Comparison of ENCODE assay signal across 23 cellular contexts in the genomic region with DNA sequence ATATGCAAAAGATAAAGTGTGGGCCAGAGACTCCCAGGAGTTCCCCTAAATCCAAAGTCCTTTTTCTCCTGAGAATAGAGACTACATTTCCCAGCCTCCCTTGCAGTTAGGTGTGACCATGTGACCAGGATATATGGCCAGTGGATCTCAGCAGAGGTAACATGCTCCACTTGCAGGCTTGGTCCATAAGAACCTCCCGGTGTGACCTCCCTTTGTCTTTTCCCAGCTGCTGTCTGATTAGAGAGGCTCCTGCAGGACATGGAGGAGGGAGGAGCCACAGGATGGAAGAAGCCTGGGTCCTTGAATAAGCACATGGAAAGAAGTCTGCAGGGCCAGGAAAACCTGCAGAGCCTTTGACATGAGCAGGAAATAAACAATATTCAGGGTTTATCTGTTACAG.
A peak's percentile ranks its signal among the peaks of the same experiment; 100 is the strongest.
DNase-seq lines count a peak whose midpoint lies in the region; ATAC-seq, FAIRE-seq and TF ChIP-seq lines count a peak whose summit lies in the region.
"Had no signal": no experiment of that assay in that cellular context is flagged by ENCODE, and none has a peak within 500 bp of the region (broad histone marks: within the 10 kb centered on the region; RNA-seq: fewer than 3 reads in every experiment).

No MANE protein-coding gene starts in this region.

- H2AFZ ChIP-seq in GM12878 (ENCODE audit: control insufficient read depth, low read depth, low read length): no peak overlapping the region

- H4K8ac ChIP-seq in mesendoderm (ENCODE audit: low read depth, low read length): no peak overlapping the region

- in situ Hi-C loops in GM12878 (cut with MboI): no loop called here

- H3K4me2 ChIP-seq in GM12878 (ENCODE audit: control insufficient read depth, insufficient read depth) (no peak overlapping the region), mesendoderm (ENCODE audit: low read length) (no peak overlapping the region)

- no peak overlapping the region for H3K4ac ChIP-seq in mesendoderm (ENCODE audit: low read depth, low read length)

- H3K4me1 ChIP-seq in GM12878 (ENCODE audit: control insufficient read depth, insufficient read depth, low read length) (peaks cover 10% of the 10 kb centered on the region), mesendoderm (ENCODE audit: control insufficient read depth, low read depth, low read length) (peaks cover 15% of the 10 kb centered on the region)
- H3K4me1 ChIP-seq: body of pancreas, gastroesophageal sphincter, uterus had no signal

- no peak overlapping the region for H2BK120ac ChIP-seq in mesendoderm (ENCODE audit: low read depth, low read length)

- peak overlapping the region; percentile 46 for H3K56ac ChIP-seq in mesendoderm (ENCODE audit: low read length)

- POLR2A ChIA-PET in GM12878 (lab: Charles Lee): no interaction called here
- POLR2A ChIA-PET in RWPE1 (lab: Yijun Ruan, JAX; ENCODE audit: low non-redundant PET): no interaction called here

- H3K27me3 ChIP-seq in GM12878 (replicated peaks in 1 of 2; ENCODE audit: control insufficient read depth in 2 of 2, insufficient read depth in 2 of 2, low read length in 1 of 2): peaks cover 0 to 4% of the 10 kb centered on the region in 2 experiments; a peak in 2 of 4 replicates
- no peaks in the 10 kb centered on the region for H3K27me3 ChIP-seq in mesendoderm (ENCODE audit: insufficient read depth, low read length, poor library complexity)
- H3K27me3 ChIP-seq: body of pancreas, uterus had no signal

- H4K20me1 ChIP-seq in GM12878 (ENCODE audit: control insufficient read depth, insufficient read depth): no peaks in the 10 kb centered on the region

- CTCF ChIA-PET in GM12878 (lab: Yijun Ruan, JAX) (interaction anchor here (0.6 kb wide), 1 partner anchor 1082 kb away, joined by 3 read pairs; no protein-coding TSS in a partner anchor), RWPE1 (lab: Yijun Ruan, JAX) (no interaction called here)

- H3K27ac ChIP-seq in GM12878 (ENCODE audit: control insufficient read depth, insufficient read depth): no peak overlapping the region
- H3K27ac ChIP-seq in mesendoderm (ENCODE audit: low read depth, low read length): no peak overlapping the region
- H3K27ac ChIP-seq in RWPE1: no peak overlapping the region
- H3K27ac ChIP-seq: body of pancreas, coronary artery, gastroesophageal sphincter, uterus, VCaP had no signal

- H3K36me3 ChIP-seq in GM12878 (ENCODE audit: control insufficient read depth in 2 of 2, insufficient read depth in 2 of 2, low read length in 1 of 2): no peaks in the 10 kb centered on the region
- no peaks in the 10 kb centered on the region for H3K36me3 ChIP-seq in mesendoderm (ENCODE audit: control insufficient read depth, insufficient read depth, low read length)
- H3K36me3 ChIP-seq: gastroesophageal sphincter, uterus had no signal

- RAD21 ChIA-PET in GM12878 (lab: Charles Lee; ENCODE audit: unreplicated experiment): no interaction called here

- SMC1A ChIA-PET in GM12878 (lab: Charles Lee; ENCODE audit: uncharacterized antibody, unreplicated experiment): no interaction called here

- no peak overlapping the region for H3K4me3 ChIP-seq in GM12878
- no peak overlapping the region for H3K4me3 ChIP-seq in mesendoderm (ENCODE audit: low read length)
- H3K4me3 ChIP-seq: body of pancreas, coronary artery, gastroesophageal sphincter, lung, uterus had no signal

- no peak for FAIRE-seq in GM12878 (lab: Jason Lieb, UNC)

- no peak overlapping the region for H2AK5ac ChIP-seq in mesendoderm (ENCODE audit: low read length)

- H4K5ac ChIP-seq in mesendoderm (ENCODE audit: low read length): no peak overlapping the region

- ATAC-seq in GM12878 (no peak), GM21529 (IDR thresholded peaks at IDR 0.05; ENCODE audit: unreplicated experiment) (no peak), HG03460 (IDR thresholded peaks at IDR 0.05; ENCODE audit: unreplicated experiment) (no peak)
- ATAC-seq: activated CD8-positive, alpha-beta T cell treated with anti-CD3 and anti-CD28 coated beads, Interleukin-2, amount 10 ng/mL, durations not matched to agents 7 days and 5 days; activated T-cell treated with anti-CD3 and anti-CD28 coated beads, Interleukin-2, amount 50 U/mL, for 72 hours; body of pancreas; gastroesophageal sphincter; naive thymus-derived CD4-positive, alpha-beta T cell had no signal

- no peak overlapping the region for H2BK5ac ChIP-seq in mesendoderm (ENCODE audit: low read length)

- no peak overlapping the region for H3K23ac ChIP-seq in mesendoderm (ENCODE audit: low read length)

- no peak for TF ChIP-seq EP300 in GM12878 (IDR thresholded peaks at IDR 0.05; ENCODE audit: borderline replicate concordance in 1 of 2, control insufficient read depth in 1 of 2, low read depth in 2 of 2, low read length in 2 of 2)

- H3K9me3 ChIP-seq in GM12878 (replicated peaks; ENCODE audit: control insufficient read depth, insufficient read depth, low read length): peaks cover 6% of the 10 kb centered on the region; the same call in 2 of the 3 replicates
- H3K9me3 ChIP-seq: body of pancreas, uterus had no signal

- no TSS peak for BruUV-seq in GM12878 (replicated peaks; lab: Mats Ljungman, UMichigan)

- H3K79me2 ChIP-seq in GM12878 (ENCODE audit: control insufficient read depth, insufficient read depth, low read length) (no peaks in the 10 kb centered on the region), mesendoderm (ENCODE audit: control insufficient read depth, insufficient read depth, low read length) (no peaks in the 10 kb centered on the region)

- H2BK15ac ChIP-seq in mesendoderm (replicated peaks; ENCODE audit: low read depth): no peak overlapping the region

- WGBS in GM12878 (ENCODE audit: insufficient coverage, insufficient replicate concordance, low lambda C conversion rate, missing lambda C conversion rate): 94% methylated on average over 1 of the region's 1 CpG
- WGBS in mesendoderm (ENCODE audit: extremely low coverage, insufficient coverage, low lambda C conversion rate): no CpG with 5 or more reads among the region's 1 CpG

- intact Hi-C loops in GM12878 (cut with micrococcal nuclease; ENCODE audit: unreplicated experiment): no loop called here

- TF ChIP-seq POLR2A in GM12878 (IDR thresholded peaks at IDR 0.05; ENCODE audit: low read depth, low read length): no peak

- no peaks in the 10 kb centered on the region for H3K79me1 ChIP-seq in mesendoderm (ENCODE audit: low read length)

- H3K9ac ChIP-seq in GM12878 (ENCODE audit: control insufficient read depth, insufficient read depth, low read length): no peak overlapping the region
- no peak overlapping the region for H3K9ac ChIP-seq in mesendoderm (ENCODE audit: low read length)

- no peak for TF ChIP-seq RAD21 in GM12878 (IDR thresholded peaks at IDR 0.05; ENCODE audit: insufficient read depth, low read depth, low read length)

- no peak for TF ChIP-seq CTCF in GM12878 (IDR thresholded peaks at IDR 0.05 in 2 of 3, conservative IDR thresholded peaks at IDR 0.05 in 1 of 3; ENCODE audit: control insufficient read depth in 2 of 3, extremely low read depth in 1 of 3, insufficient read depth in 1 of 3, low read depth in 3 of 3, low read length in 3 of 3)
- TF ChIP-seq CTCF in RWPE1 (conservative IDR thresholded peaks at IDR 0.05; ENCODE audit: low read depth): no peak

- DNase-seq in NCI-H2107 treated with DMSO at 0.1 percent for 48 hours (lab: John Stamatoyannopoulos, UW; ENCODE audit: unreplicated experiment) (peak; percentile 27), NCI-H2107 (lab: John Stamatoyannopoulos, UW) (no peak), NCI-H1417 (lab: John Stamatoyannopoulos, UW) (peak; percentile 47 to 87 (median 74)), GM12878 (ENCODE audit: low read depth, low spot score) (no peak), mesendoderm (peak; percentile 93), RWPE1 (ENCODE audit: low spot score) (no peak)
- DNase-seq: activated CD8-positive, alpha-beta T cell treated with anti-CD3 and anti-CD28 coated beads, Interleukin-2, amount 10 ng/mL, durations not matched to agents 7 days and 5 days; activated naive CD8-positive, alpha-beta T cell treated with anti-CD3 and anti-CD28 coated beads for 36 hours; activated T-cell treated with anti-CD3 and anti-CD28 coated beads, Interleukin-2, amount 50 U/mL, for 72 hours; body of pancreas; EL; immature natural killer cell; KG1; naive thymus-derived CD4-positive, alpha-beta T cell; NCI-H1092; stimulated activated CD4-positive, alpha-beta T cell treated with anti-CD3 and anti-CD28 coated beads, Interleukin-2, amount 100 ng/mL, for 48 hours; uterus had no signal

- H3K18ac ChIP-seq in mesendoderm (ENCODE audit: low read length): peak overlapping the region; percentile 65

TF ChIP-seq in GM12878, 131 proteins besides CTCF, POLR2A, EP300 and RAD21 (continues in another document):
- TF ChIP-seq RAD51 (IDR thresholded peaks at IDR 0.05) (no peak), SIX5 (IDR thresholded peaks at IDR 0.05; ENCODE audit: low read depth, low read length, severe bottlenecking) (peak; percentile 59), HCFC1 (IDR thresholded peaks at IDR 0.05; ENCODE audit: low read length) (no peak; the same call in none of the 2 replicates), SPI1 (IDR thresholded peaks at IDR 0.05; ENCODE audit: borderline replicate concordance, insufficient read depth, low read depth, low read length) (no peak), KAT2A (conservative IDR thresholded peaks at IDR 0.05; ENCODE audit: control insufficient read depth, low read depth, low read length) (no peak)
- TF ChIP-seq, protein P1, sequence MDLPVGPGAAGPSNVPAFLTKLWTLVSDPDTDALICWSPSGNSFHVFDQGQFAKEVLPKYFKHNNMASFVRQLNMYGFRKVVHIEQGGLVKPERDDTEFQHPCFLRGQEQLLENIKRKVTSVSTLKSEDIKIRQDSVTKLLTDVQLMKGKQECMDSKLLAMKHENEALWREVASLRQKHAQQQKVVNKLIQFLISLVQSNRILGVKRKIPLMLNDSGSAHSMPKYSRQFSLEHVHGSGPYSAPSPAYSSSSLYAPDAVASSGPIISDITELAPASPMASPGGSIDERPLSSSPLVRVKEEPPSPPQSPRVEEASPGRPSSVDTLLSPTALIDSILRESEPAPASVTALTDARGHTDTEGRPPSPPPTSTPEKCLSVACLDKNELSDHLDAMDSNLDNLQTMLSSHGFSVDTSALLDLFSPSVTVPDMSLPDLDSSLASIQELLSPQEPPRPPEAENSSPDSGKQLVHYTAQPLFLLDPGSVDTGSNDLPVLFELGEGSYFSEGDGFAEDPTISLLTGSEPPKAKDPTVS (IDR thresholded peaks at IDR 0.05; ENCODE audit: low read depth, low read length): no peak
- TF ChIP-seq, protein P2, sequence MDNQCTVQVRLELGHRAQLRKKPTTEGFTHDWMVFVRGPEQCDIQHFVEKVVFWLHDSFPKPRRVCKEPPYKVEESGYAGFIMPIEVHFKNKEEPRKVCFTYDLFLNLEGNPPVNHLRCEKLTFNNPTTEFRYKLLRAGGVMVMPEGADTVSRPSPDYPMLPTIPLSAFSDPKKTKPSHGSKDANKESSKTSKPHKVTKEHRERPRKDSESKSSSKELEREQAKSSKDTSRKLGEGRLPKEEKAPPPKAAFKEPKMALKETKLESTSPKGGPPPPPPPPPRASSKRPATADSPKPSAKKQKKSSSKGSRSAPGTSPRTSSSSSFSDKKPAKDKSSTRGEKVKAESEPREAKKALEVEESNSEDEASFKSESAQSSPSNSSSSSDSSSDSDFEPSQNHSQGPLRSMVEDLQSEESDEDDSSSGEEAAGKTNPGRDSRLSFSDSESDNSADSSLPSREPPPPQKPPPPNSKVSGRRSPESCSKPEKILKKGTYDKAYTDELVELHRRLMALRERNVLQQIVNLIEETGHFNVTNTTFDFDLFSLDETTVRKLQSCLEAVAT (IDR thresholded peaks at IDR 0.05): no peak

Comparison
In these comparisons a context has a peak if more than half of its experiments do, and no peak if none do; other contexts are left out.
1. DNase-seq: peak in NCI-H2107 treated with DMSO at 0.1 percent for 48 hours (single experiment), NCI-H1417 (3 of 3) and mesendoderm (single experiment); none in NCI-H2107 (single experiment), GM12878 (single experiment) and RWPE1 (single experiment).